8 cellular contexts compared by ENCODE assay signal in the genomic region with DNA sequence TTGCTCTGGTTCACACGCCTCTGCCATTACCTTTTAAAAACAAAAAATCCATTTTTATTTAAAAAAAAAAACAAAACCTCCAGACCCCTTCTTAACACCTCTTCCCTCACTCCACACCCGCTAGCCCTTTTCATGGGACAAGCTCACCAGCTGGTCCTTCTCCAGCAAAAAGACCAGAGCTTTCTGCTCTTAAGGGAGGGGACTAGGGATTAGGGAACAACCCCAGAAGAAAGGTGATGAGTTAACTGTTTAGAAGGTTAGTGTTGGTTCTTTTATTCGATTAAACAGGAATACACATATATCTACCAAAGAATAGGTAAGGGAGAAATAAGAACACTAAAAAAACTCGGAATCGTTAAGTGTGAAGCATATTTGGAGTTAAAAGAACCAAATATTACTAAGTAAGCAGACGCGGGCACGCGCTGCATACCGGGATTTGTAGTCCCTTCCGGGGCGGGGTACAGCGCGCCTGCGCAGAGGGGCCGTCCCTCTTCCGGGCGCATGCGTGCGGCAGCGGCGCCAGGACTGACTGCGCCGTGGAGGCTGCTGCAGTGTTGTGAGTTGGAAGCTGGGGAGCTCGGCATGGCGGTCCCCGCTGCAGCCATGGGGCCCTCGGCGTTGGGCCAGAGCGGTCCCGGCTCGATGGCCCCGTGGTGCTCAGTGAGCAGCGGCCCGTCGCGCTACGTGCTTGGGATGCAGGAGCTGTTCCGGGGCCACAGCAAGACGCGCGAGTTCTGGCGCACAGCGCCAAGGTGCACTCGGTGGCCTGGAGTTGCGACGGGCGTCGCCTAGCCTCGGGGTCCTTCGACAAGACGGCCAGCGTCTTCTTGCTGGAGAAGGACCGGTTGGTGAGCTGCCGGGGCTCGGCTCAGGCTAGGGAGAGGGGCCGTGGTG.
DNase-seq lines count a peak whose midpoint lies in the region; ATAC-seq, FAIRE-seq and TF ChIP-seq lines count a peak whose summit lies in the region.
"Not testable (repeated sequence)": the region's sequence is repeated elsewhere in the genome, so short reads cannot be mapped to it uniquely, and the experiment has no call there.

No MANE protein-coding gene starts in this region.

- FAIRE-seq in GM12878 (lab: Jason Lieb, UNC) = peak; percentile 94

- not testable (repeated sequence) for H4K20me1 ChIP-seq in OCI-LY7 (ENCODE audit: insufficient read depth, low read length); GM12878 (ENCODE audit: control insufficient read depth, insufficient read depth)

- TF ChIP-seq RAD21 in GM12878 (IDR thresholded peaks at IDR 0.05; ENCODE audit: insufficient read depth, low read depth, low read length) = not testable (repeated sequence)

- WGBS in GM12878 (ENCODE audit: insufficient coverage, insufficient replicate concordance, low lambda C conversion rate, missing lambda C conversion rate) = 9% methylated on average over 13 of the region's 57 CpGs
- 0 to 1% (median 0%) methylated on average over 2 to 18 of the region's 57 CpGs for WGBS in ovary, 3 donors

- not testable (repeated sequence) for H3K27me3 ChIP-seq in A673 (replicated peaks; ENCODE audit: insufficient read depth, low read depth, low read length, poor library complexity); GM12878 (replicated peaks in 1 of 2; ENCODE audit: control insufficient read depth in 2 of 2, insufficient read depth in 2 of 2, low read length in 1 of 2); left ventricle myocardium inferior (ENCODE audit: low read depth); ovary

- H3K27ac ChIP-seq in A673 (ENCODE audit: low read depth, low read length, poor library complexity, severe bottlenecking); OCI-LY7 (ENCODE audit: low read depth, low read length, poor library complexity, severe bottlenecking); GM12878 (ENCODE audit: control insufficient read depth, insufficient read depth); left ventricle myocardium inferior (replicated peaks); ovary: not testable (repeated sequence)

- not testable (repeated sequence) for H3K79me2 ChIP-seq in OCI-LY7 (ENCODE audit: insufficient read depth, low read depth, low read length); GM12878 (ENCODE audit: control insufficient read depth, insufficient read depth, low read length)

- POLR2A ChIA-PET in A673 (lab: Charles Lee; ENCODE audit: low non-redundant PET); OCI-LY7 (lab: Charles Lee); GM12878 (lab: Charles Lee): not testable (repeated sequence)

- CTCF ChIA-PET in A673 (lab: Charles Lee); OCI-LY7 (lab: Charles Lee; ENCODE audit: unreplicated experiment); GM12878 (lab: Yijun Ruan, JAX): not testable (repeated sequence)

- not testable (repeated sequence) for H3K9me3 ChIP-seq in A673 (ENCODE audit: low read depth, low read length, poor library complexity, severe bottlenecking); OCI-LY7 (ENCODE audit: low read length); GM12878 (replicated peaks; ENCODE audit: control insufficient read depth, insufficient read depth, low read length); left ventricle myocardium inferior (replicated peaks); ovary

- peak; percentile 65 for ATAC-seq in GM18517 (IDR thresholded peaks at IDR 0.05; ENCODE audit: unreplicated experiment)
- ATAC-seq in GM21723 (IDR thresholded peaks at IDR 0.05; ENCODE audit: unreplicated experiment) = peak; percentile 75
- peak; percentile 77 for ATAC-seq in HG03159 (IDR thresholded peaks at IDR 0.05; ENCODE audit: unreplicated experiment)
- peak; percentile 91 for ATAC-seq in GM12878

- TF ChIP-seq EP300 in GM12878 (IDR thresholded peaks at IDR 0.05; ENCODE audit: borderline replicate concordance in 1 of 2, control insufficient read depth in 1 of 2, low read depth in 2 of 2, low read length in 2 of 2); ovary (IDR thresholded peaks at IDR 0.05): not testable (repeated sequence)

- H3K36me3 ChIP-seq in A673 (ENCODE audit: insufficient read depth, low read length, poor library complexity, severe bottlenecking); OCI-LY7 (ENCODE audit: insufficient read depth, low read length); GM12878 (ENCODE audit: control insufficient read depth in 2 of 2, insufficient read depth in 2 of 2, low read length in 1 of 2); left ventricle myocardium inferior; ovary: not testable (repeated sequence)

- intact Hi-C loops in A673 (cut with micrococcal nuclease; ENCODE audit: unreplicated experiment); OCI-LY7 (cut with micrococcal nuclease; ENCODE audit: unreplicated experiment); GM12878 (cut with micrococcal nuclease; ENCODE audit: unreplicated experiment); left ventricle myocardium inferior (cut with micrococcal nuclease); ovary (cut with DNase I): not testable (repeated sequence)

- SMC1A ChIA-PET in GM12878 (lab: Charles Lee; ENCODE audit: uncharacterized antibody, unreplicated experiment) = not testable (repeated sequence)

- BruUV-seq in A673 (replicated peaks; lab: Mats Ljungman, UMichigan); OCI-LY7 (replicated peaks; lab: Mats Ljungman, UMichigan); GM12878 (replicated peaks; lab: Mats Ljungman, UMichigan): not testable (repeated sequence)

- H3K4me2 ChIP-seq in OCI-LY7 (ENCODE audit: low read length) = 0 out of 2 replicates have a peak overlapping the region, but pooled peaks have one; percentile 39
- not testable (repeated sequence) for H3K4me2 ChIP-seq in GM12878 (ENCODE audit: control insufficient read depth, insufficient read depth)

- not testable (repeated sequence) for H3K9ac ChIP-seq in GM12878 (ENCODE audit: control insufficient read depth, insufficient read depth, low read length)

- in situ Hi-C loops in GM12878 (cut with MboI) = not testable (repeated sequence)

- not testable (repeated sequence) for DNase-seq in A673 (ENCODE audit: low spot score); GM12878 (ENCODE audit: low read depth, low spot score); left ventricle myocardium inferior
- DNase-seq in OCI-LY7 (ENCODE audit: low spot score) = peak; percentile 23
- DNase-seq in ovary = peak in 1 of 5 donors; percentile 33

- TF ChIP-seq CTCF in A673 (conservative IDR thresholded peaks at IDR 0.05; ENCODE audit: low read depth, low read length); OCI-LY7 (conservative IDR thresholded peaks at IDR 0.05; ENCODE audit: low read length); GM12878 (IDR thresholded peaks at IDR 0.05 in 2 of 3, conservative IDR thresholded peaks at IDR 0.05 in 1 of 3; ENCODE audit: control insufficient read depth in 2 of 3, extremely low read depth in 1 of 3, insufficient read depth in 1 of 3, low read depth in 3 of 3, low read length in 3 of 3); left ventricle myocardium inferior (IDR thresholded peaks at IDR 0.05; ENCODE audit: borderline replicate concordance); ovary (IDR thresholded peaks at IDR 0.05): not testable (repeated sequence)

- not testable (repeated sequence) for TF ChIP-seq POLR2A in GM12878 (IDR thresholded peaks at IDR 0.05; ENCODE audit: low read depth, low read length); ovary (IDR thresholded peaks at IDR 0.05)

- RAD21 ChIA-PET in GM12878 (lab: Charles Lee; ENCODE audit: unreplicated experiment) = not testable (repeated sequence)

- peak overlapping the region; percentile 39 for H3K4me3 ChIP-seq in A673 (ENCODE audit: low read depth, low read length, poor library complexity, severe bottlenecking)
- peak overlapping the region; percentile 62 for H3K4me3 ChIP-seq in OCI-LY7 (ENCODE audit: low read depth, low read length, poor library complexity, severe bottlenecking)
- H3K4me3 ChIP-seq in GM12878 = not testable (repeated sequence)
- peak overlapping the region; percentile 59 for H3K4me3 ChIP-seq in left ventricle myocardium inferior
- H3K4me3 ChIP-seq in ovary = peak overlapping the region; percentile 32

- H3K9me2 ChIP-seq in OCI-LY7 (ENCODE audit: insufficient read depth, low read length) = not testable (repeated sequence)

- H3K4me1 ChIP-seq in A673 (ENCODE audit: insufficient read depth, low read length, poor library complexity, severe bottlenecking); OCI-LY7 (ENCODE audit: insufficient read depth, low read length, poor library complexity, severe bottlenecking); GM12878 (ENCODE audit: control insufficient read depth, insufficient read depth, low read length); left ventricle myocardium inferior; ovary (ENCODE audit: insufficient read depth): not testable (repeated sequence)

- not testable (repeated sequence) for H2AFZ ChIP-seq in OCI-LY7 (ENCODE audit: low read length)
- H2AFZ ChIP-seq in GM12878 (ENCODE audit: control insufficient read depth, low read depth, low read length) = peak overlapping the region; percentile 39; the same call in 1 of the 2 replicates
